In the genomic region with DNA sequence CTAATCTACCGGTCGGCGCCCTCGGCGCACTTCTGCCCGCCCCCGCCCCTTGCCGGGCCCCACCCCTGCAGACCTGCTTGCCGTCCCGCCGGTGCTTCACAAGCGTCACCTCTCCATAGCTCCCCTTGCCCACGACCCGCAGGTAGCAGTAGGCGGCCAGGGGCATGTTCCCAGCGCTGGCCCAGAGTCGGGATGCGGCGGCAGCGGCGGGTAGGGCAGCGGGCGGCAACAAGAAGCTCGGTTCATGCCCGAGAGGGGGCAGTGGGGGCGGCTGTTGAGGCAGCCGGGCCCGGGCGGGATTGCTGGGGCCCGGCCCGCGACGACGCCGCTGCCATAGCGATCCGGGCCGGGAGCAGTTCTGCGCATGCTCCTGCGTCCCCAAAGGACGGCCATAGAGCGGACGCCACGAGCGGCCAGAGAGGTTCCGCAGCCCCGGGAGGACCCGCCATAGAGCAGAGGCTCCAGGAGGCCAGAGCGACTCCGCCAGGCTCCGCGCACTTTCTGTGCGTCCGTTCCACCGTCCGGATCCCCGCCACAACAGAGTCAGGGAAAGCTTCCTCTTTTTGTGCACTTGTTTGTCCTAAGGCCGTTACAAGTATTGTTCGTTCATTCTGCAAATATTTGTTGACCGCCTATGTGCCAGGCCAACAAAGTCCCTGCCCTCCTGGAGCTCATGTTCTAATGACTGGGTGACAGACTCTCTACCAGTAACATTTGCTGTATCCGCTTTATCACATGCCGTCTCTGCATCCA, we compare ENCODE assay signal across 8 cellular contexts. TPM values are rescaled to one million over a fixed set of nuclear protein-coding genes. Genes with fewer than 3 reads are reported as not detected.
A peak's percentile ranks its signal among the peaks of the same experiment; 100 is the strongest.
DNase-seq lines count a peak whose midpoint lies in the region; ATAC-seq and TF ChIP-seq lines count a peak whose summit lies in the region.

Gene NEK4, minus strand, starts transcription at position 360 of the 753 bp plus-strand sequence. Its CDS starts 194 bp downstream, at position 166.

- no peaks in the 10 kb centered on the region for H3K9me3 Mint-ChIP-seq in activated T-helper 17 cell treated with anti-CD3 and anti-CD28 coated beads, Interleukin-2, amount 50 U/mL, for 72 hours
- no peaks in the 10 kb centered on the region for H3K9me3 Mint-ChIP-seq in natural killer cell

- peak; percentile 95 for ATAC-seq in activated T-helper 17 cell treated with anti-CD3 and anti-CD28 coated beads, Interleukin-2, amount 50 U/mL, for 72 hours (replicated peaks)
- peak; percentile 95 to 97 (median 96) for ATAC-seq in natural killer cell

- no peak for TF ChIP-seq CTCF in RWPE1 (conservative IDR thresholded peaks at IDR 0.05; ENCODE audit: low read depth)
- no peak for TF ChIP-seq CTCF in natural killer cell (IDR thresholded peaks at IDR 0.05)

- intact Hi-C loops in natural killer cell (cut with micrococcal nuclease): no loop called here

- DNase-seq in ELF-1 (ENCODE audit: low read depth, low spot score): peak; percentile 95
- peak; percentile 76 for DNase-seq in H4 (ENCODE audit: low spot score)
- peak; percentile 94 for DNase-seq in LoVo (ENCODE audit: low spot score)
- peak; percentile 82 for DNase-seq in RWPE1 (ENCODE audit: low spot score)
- DNase-seq in fibroblast of peridontal ligament (ENCODE audit: extremely low read depth): peak; percentile 86
- DNase-seq in natural killer cell: peak; percentile 77
- peak; percentile 44 to 70 (median 59) for DNase-seq in stimulated activated naive CD4-positive, alpha-beta T cell (lab: John Stamatoyannopoulos, UW)

- H3K4me1 Mint-ChIP-seq in activated T-helper 17 cell treated with anti-CD3 and anti-CD28 coated beads, Interleukin-2, amount 50 U/mL, for 72 hours: peaks cover 15% of the 10 kb centered on the region
- H3K4me1 Mint-ChIP-seq in natural killer cell: peaks cover 24 to 25% of the 10 kb centered on the region in 2 donors

- H3K27ac ChIP-seq in RWPE1: peak within 1 kb of the TSS; percentile 70

- peaks cover 4% of the 10 kb centered on the region for H3K36me3 Mint-ChIP-seq in activated T-helper 17 cell treated with anti-CD3 and anti-CD28 coated beads, Interleukin-2, amount 50 U/mL, for 72 hours (ENCODE audit: low read depth)
- H3K36me3 Mint-ChIP-seq in natural killer cell: no peaks in the 10 kb centered on the region

- peak within 1 kb of the TSS; percentile 72 for H3K27ac Mint-ChIP-seq in activated T-helper 17 cell treated with anti-CD3 and anti-CD28 coated beads, Interleukin-2, amount 50 U/mL, for 72 hours
- peak within 1 kb of the TSS; percentile 90 to 91 for H3K27ac Mint-ChIP-seq in natural killer cell

- H3K4me3 Mint-ChIP-seq in activated T-helper 17 cell treated with anti-CD3 and anti-CD28 coated beads, Interleukin-2, amount 50 U/mL, for 72 hours: peak within 1 kb of the TSS; percentile 86
- peak within 1 kb of the TSS; percentile 97 for H3K4me3 Mint-ChIP-seq in natural killer cell

- H3K27me3 Mint-ChIP-seq in activated T-helper 17 cell treated with anti-CD3 and anti-CD28 coated beads, Interleukin-2, amount 50 U/mL, for 72 hours: peaks cover 6% of the 10 kb centered on the region
- no peaks in the 10 kb centered on the region for H3K27me3 Mint-ChIP-seq in natural killer cell (ENCODE audit: low read depth in 2 of 2)

- CTCF ChIA-PET in RWPE1 (lab: Yijun Ruan, JAX): no interaction called here

- POLR2A ChIA-PET in RWPE1 (lab: Yijun Ruan, JAX; ENCODE audit: low non-redundant PET): interaction anchor here (0.6 kb wide), 1 partner anchor 402 kb away, joined by 3 read pairs; no protein-coding TSS in a partner anchor

RNA-seq across cellular contexts. Expression of gene NEK4, which starts in this region (rescaled TPM):
- total RNA-seq in H4 (2014; rRNA removed; shearing (Covaris generic)): 9.0 and 10.9 TPM in 2 replicates
- total RNA-seq in activated T-helper 17 cell treated with anti-CD3 and anti-CD28 coated beads, Interleukin-2, amount 50 U/mL, for 72 hours: 10 to 100 TPM in 1 of 2 donors, 1 to 10 TPM in 1; 3.1 to 17.7 TPM
- 10 to 100 TPM; 13.8 to 19.5 (median 15.5) TPM for total RNA-seq in natural killer cell

Comparison
In these comparisons a context has a peak if more than half of its experiments do, and no peak if none do; other contexts are left out.
1. Peak in every context shown above with its lines: DNase-seq, ATAC-seq and H3K27ac ChIP-seq.